Comparison of ENCODE assay signal across 8 cellular contexts in the genomic region with DNA sequence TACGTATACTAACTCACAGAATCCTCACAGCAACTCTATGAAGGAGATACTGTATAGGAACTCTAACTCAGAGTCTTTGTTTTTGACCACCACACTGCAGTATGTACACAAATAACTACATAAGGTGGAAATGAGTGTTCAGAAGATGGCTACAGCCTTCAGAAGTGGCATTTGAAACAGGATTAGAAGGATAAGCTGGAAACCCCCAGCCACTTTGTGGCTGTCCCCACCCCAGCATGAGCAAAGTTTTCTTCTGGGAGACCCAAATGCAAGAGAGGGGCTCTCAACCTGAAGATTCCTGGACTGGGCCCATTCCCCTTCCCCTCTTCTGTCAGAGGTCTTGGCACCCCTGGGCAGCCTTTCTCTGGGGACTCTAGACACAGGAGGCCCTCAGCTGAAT. TPM values are rescaled to one million over a fixed set of nuclear protein-coding genes. Genes with fewer than 3 reads are reported as not detected.
DNase-seq lines count a peak whose midpoint lies in the region; ATAC-seq and TF ChIP-seq lines count a peak whose summit lies in the region.

No MANE protein-coding gene starts in this region.

- no peak overlapping the region for H2BK120ac ChIP-seq in trophoblast cell (ENCODE audit: insufficient read depth, low read length, poor library complexity)

- peaks cover 75% of the 10 kb centered on the region for H3K4me1 ChIP-seq in PC-3 (ENCODE audit: insufficient read depth, low read length)
- peaks cover 70 to 74% of the 10 kb centered on the region in 2 experiments for H3K4me1 ChIP-seq in trophoblast cell (ENCODE audit: control insufficient read depth in 1 of 2, insufficient read depth in 2 of 2, low read length in 2 of 2)

- ATAC-seq in PC-3 (no peak), GM18873 (IDR thresholded peaks at IDR 0.05; ENCODE audit: low FRiP score, unreplicated experiment) (no peak), HG03039 (IDR thresholded peaks at IDR 0.05; ENCODE audit: unreplicated experiment) (no peak)

- no TSS peak for BruUV-seq in PC-3 (replicated peaks; lab: Mats Ljungman, UMichigan)

- no peak overlapping the region for H2AFZ ChIP-seq in PC-3 (ENCODE audit: low read length)
- no peak overlapping the region for H2AFZ ChIP-seq in trophoblast cell (ENCODE audit: insufficient read depth, low read length, poor library complexity)

- H3K4ac ChIP-seq in trophoblast cell (ENCODE audit: low read depth, low read length): peak overlapping the region; percentile 37

- H3K36me3 ChIP-seq in PC-3 (ENCODE audit: low read depth, low read length): no peaks in the 10 kb centered on the region
- no peaks in the 10 kb centered on the region for H3K36me3 ChIP-seq in trophoblast cell (ENCODE audit: control insufficient read depth in 1 of 2, insufficient read depth in 2 of 2, low read length in 2 of 2)

- no peaks in the 10 kb centered on the region for H3K9me3 Mint-ChIP-seq in CD14-positive monocyte

- H4K8ac ChIP-seq in trophoblast cell (ENCODE audit: low read depth, low read length): no peak overlapping the region

- H3K9me3 ChIP-seq in PC-3 (ENCODE audit: low read length): no peaks in the 10 kb centered on the region
- no peaks in the 10 kb centered on the region for H3K9me3 ChIP-seq in trophoblast cell (ENCODE audit: insufficient read depth, low read depth, low read length)

- H4K91ac ChIP-seq in trophoblast cell (ENCODE audit: low read depth, low read length): no peak overlapping the region

- peak overlapping the region; percentile 98 for H3K4me2 ChIP-seq in PC-3 (ENCODE audit: low read length)
- H3K4me2 ChIP-seq in trophoblast cell (ENCODE audit: low read length): no peak overlapping the region

- H2BK12ac ChIP-seq in trophoblast cell (ENCODE audit: low read length): no peak overlapping the region

- no peak for DNase-seq in CD14-positive monocyte (ENCODE audit: low spot score)
- no peak for DNase-seq in PC-3
- DNase-seq in coronary artery (ENCODE audit: low spot score): no peak
- no peak for DNase-seq in trophoblast cell
- no peak for DNase-seq in cortex of kidney (lab: John Stamatoyannopoulos, UW)
- DNase-seq in NCI-H2081 treated with DMSO at 0.1 percent for 48 hours (lab: John Stamatoyannopoulos, UW): no peak

- peaks cover 0 to 2% (median 0%) of the 10 kb centered on the region in 3 donors for H3K27me3 Mint-ChIP-seq in CD14-positive monocyte (ENCODE audit: low read depth in 3 of 3)

- H3K36me3 Mint-ChIP-seq in CD14-positive monocyte: peaks cover 16 to 23% of the 10 kb centered on the region in 2 donors

- WGBS in trophoblast cell (ENCODE audit: extremely low coverage, insufficient coverage, insufficient read length): no CpG with 5 or more reads among the region's 1 CpG

- peak overlapping the region; percentile 80; the same call in 1 of the 2 replicates for H3K9ac ChIP-seq in PC-3 (ENCODE audit: low read length)
- no peak overlapping the region for H3K9ac ChIP-seq in trophoblast cell (ENCODE audit: low read length)

- peaks cover 41% of the 10 kb centered on the region for H3K79me1 ChIP-seq in trophoblast cell (ENCODE audit: low read length)

- no peak overlapping the region for H4K12ac ChIP-seq in trophoblast cell (ENCODE audit: low read depth, low read length)

- no peaks in the 10 kb centered on the region for H3K9me2 ChIP-seq in PC-3 (replicated peaks; ENCODE audit: low read length)

- H2BK5ac ChIP-seq in trophoblast cell (ENCODE audit: low read depth, low read length, poor library complexity): no peak overlapping the region

- H2AK5ac ChIP-seq in trophoblast cell (ENCODE audit: low read length): no peak overlapping the region

- H3K4me1 Mint-ChIP-seq in CD14-positive monocyte: peaks cover 83% of the 10 kb centered on the region

- intact Hi-C loops in CD14-positive monocyte (cut with micrococcal nuclease): no loop called here
- intact Hi-C loops in PC-3 (cut with micrococcal nuclease): no loop called here

- H3K27ac ChIP-seq in PC-3 (ENCODE audit: low read length) (peak overlapping the region; percentile 74), coronary artery (peak overlapping the region; percentile 96 to 99), trophoblast cell (ENCODE audit: low read depth, low read length) (no peak overlapping the region)

- no peak overlapping the region for H3K18ac ChIP-seq in trophoblast cell (ENCODE audit: low read length)

- H4K20me1 ChIP-seq in PC-3 (ENCODE audit: low read length): peaks cover 38% of the 10 kb centered on the region

- peak overlapping the region; percentile 90 to 98 (median 96) for H3K27ac Mint-ChIP-seq in CD14-positive monocyte

- CTCF ChIA-PET in PC-3 (lab: Charles Lee): interaction anchor here (1.6 to 2.0 kb wide), 4 partner anchors 12 to 29 kb away, joined by 4 to 17 read pairs (median 9); no protein-coding TSS in a partner anchor

- no peak overlapping the region for H3K23ac ChIP-seq in trophoblast cell (ENCODE audit: low read length)

- H3K27me3 ChIP-seq in PC-3 (ENCODE audit: low read length) (no peaks in the 10 kb centered on the region), trophoblast cell (ENCODE audit: insufficient read depth, low read length) (no peaks in the 10 kb centered on the region)

- H3K79me2 ChIP-seq in PC-3 (ENCODE audit: low read length) (peaks cover 91% of the 10 kb centered on the region), trophoblast cell (ENCODE audit: control insufficient read depth, insufficient read depth, low read length, poor library complexity) (peaks cover 35% of the 10 kb centered on the region)

- POLR2A ChIA-PET in PC-3 (lab: Charles Lee; ENCODE audit: unreplicated experiment): no interaction called here

- H3K14ac ChIP-seq in trophoblast cell (ENCODE audit: low read length): no peak overlapping the region

- peaks cover 6% of the 10 kb centered on the region for H3F3A ChIP-seq in PC-3 (ENCODE audit: low read length, unreplicated experiment)

- no peak for TF ChIP-seq CTCF in CD14-positive monocyte (IDR thresholded peaks at IDR 0.05)
- TF ChIP-seq CTCF in PC-3 (conservative IDR thresholded peaks at IDR 0.05; ENCODE audit: low read depth, low read length): no peak
- no peak for TF ChIP-seq CTCF in coronary artery (IDR thresholded peaks at IDR 0.05)

- H3K4me3 ChIP-seq in PC-3 (ENCODE audit: low read length) (peak overlapping the region; percentile 93), coronary artery (peak overlapping the region; percentile 86), trophoblast cell (ENCODE audit: low read depth, low read length) (no peak overlapping the region)

- H3K4me3 Mint-ChIP-seq in CD14-positive monocyte: peak overlapping the region; percentile 83 to 88

RNA-seq across cellular contexts. Expression of gene PNMA1, which starts 43.2 kb away (rescaled TPM):
- 1 to 10 TPM; 4.4 to 6.4 TPM for polyA plus RNA-seq in CD14-positive monocyte
- 30.8 and 36.7 TPM in 2 replicates for total RNA-seq in PC-3 (2014; rRNA removed)
- polyA plus RNA-seq in trophoblast cell (2013): 19.1 and 19.3 TPM in 2 replicates
